In the genomic region with DNA sequence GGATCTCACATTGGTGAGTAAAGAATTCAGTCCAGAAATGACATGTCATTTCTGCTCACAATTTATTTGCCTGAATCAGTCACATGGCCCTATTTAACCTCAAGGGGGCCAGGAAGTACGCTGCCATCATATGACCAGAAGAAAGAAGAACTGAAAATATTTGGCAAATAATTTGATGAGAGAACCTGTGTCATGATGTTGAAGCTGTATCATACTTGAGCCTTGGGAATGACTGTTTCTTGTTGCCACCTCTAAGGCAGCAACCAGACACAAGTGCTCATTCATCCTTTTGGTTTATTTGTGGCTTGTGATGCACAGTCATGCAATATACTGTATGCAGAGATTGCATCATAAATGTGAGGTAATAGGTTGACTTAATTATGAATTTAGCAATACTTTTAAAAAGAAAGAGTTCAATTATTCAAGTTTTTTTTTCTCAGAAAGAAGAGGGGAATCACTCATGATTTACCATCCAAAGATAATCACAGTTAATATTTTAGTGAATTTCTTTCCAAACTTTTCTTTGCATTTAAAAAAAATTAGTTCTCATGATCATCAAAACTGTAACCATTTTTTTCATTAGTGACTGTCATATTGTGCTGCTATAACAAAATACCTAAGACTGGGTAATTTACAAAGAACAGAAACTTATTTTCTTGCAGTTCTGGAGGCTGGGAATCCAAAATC, we compare ENCODE assay signal across 1 cellular context.
TF ChIP-seq lines count a peak whose summit lies in the region.

No MANE protein-coding gene starts in this region.

TF ChIP-seq in HEK293, 187 proteins besides CTCF, POLR2A, EP300 and RAD21 (continued from another document):
- TF ChIP-seq ZNF518A (tag by site-specific recombination; conservative IDR thresholded peaks at IDR 0.05; ENCODE audit: low read depth) (0 out of 2 replicates have a peak, but pooled peaks have one; percentile 18), ZNF121 (tag by site-specific recombination; IDR thresholded peaks at IDR 0.05) (no peak), ZBTB21 (tag by site-specific recombination; IDR thresholded peaks at IDR 0.05) (peak; percentile 85), ZNF548 (tag by site-specific recombination; IDR thresholded peaks at IDR 0.05) (no peak), ZNF549 (tag by site-specific recombination; IDR thresholded peaks at IDR 0.05) (no peak), ZNF132 (tag by site-specific recombination; IDR thresholded peaks at IDR 0.05; ENCODE audit: borderline replicate concordance) (no peak), EGR2 (tag by site-specific recombination; IDR thresholded peaks at IDR 0.05; ENCODE audit: low read depth) (no peak), ZNF791 (tag by site-specific recombination; IDR thresholded peaks at IDR 0.05) (no peak), ZNF324 (tag by site-specific recombination; IDR thresholded peaks at IDR 0.05) (no peak), KLF7 (tag by site-specific recombination; IDR thresholded peaks at IDR 0.05; ENCODE audit: borderline replicate concordance) (no peak), ZNF561 (tag by site-specific recombination; IDR thresholded peaks at IDR 0.05; ENCODE audit: borderline replicate concordance) (no peak), ZNF133 (tag by site-specific recombination; IDR thresholded peaks at IDR 0.05) (no peak), BCL11A (tag by site-specific recombination; IDR thresholded peaks at IDR 0.05; ENCODE audit: low read depth) (no peak), YY2 (tag by site-specific recombination; IDR thresholded peaks at IDR 0.05) (no peak), SP7 (tag by site-specific recombination; IDR thresholded peaks at IDR 0.05) (no peak)
- TF ChIP-seq, protein P1, sequence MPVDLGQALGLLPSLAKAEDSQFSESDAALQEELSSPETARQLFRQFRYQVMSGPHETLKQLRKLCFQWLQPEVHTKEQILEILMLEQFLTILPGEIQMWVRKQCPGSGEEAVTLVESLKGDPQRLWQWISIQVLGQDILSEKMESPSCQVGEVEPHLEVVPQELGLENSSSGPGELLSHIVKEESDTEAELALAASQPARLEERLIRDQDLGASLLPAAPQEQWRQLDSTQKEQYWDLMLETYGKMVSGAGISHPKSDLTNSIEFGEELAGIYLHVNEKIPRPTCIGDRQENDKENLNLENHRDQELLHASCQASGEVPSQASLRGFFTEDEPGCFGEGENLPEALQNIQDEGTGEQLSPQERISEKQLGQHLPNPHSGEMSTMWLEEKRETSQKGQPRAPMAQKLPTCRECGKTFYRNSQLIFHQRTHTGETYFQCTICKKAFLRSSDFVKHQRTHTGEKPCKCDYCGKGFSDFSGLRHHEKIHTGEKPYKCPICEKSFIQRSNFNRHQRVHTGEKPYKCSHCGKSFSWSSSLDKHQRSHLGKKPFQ (tag by site-specific recombination; IDR thresholded peaks at IDR 0.05), result no peak
- TF ChIP-seq, protein P2, sequence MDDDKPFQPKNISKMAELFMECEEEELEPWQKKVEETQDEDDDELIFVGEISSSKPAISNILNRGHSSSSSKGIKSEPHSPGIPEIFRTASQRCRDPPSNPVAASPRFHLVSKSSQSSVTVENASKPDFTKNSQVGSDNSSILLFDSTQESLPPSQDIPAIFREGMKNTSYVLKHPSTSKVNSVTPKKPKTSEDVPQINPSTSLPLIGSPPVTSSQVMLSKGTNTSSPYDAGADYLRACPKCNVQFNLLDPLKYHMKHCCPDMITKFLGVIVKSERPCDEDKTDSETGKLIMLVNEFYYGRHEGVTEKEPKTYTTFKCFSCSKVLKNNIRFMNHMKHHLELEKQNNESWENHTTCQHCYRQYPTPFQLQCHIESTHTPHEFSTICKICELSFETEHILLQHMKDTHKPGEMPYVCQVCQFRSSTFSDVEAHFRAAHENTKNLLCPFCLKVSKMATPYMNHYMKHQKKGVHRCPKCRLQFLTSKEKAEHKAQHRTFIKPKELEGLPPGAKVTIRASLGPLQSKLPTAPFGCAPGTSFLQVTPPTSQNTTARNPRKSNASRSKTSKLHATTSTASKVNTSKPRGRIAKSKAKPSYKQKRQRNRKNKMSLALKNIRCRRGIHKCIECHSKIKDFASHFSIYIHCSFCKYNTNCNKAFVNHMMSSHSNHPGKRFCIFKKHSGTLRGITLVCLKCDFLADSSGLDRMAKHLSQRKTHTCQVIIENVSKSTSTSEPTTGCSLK (tag by site-specific recombination; IDR thresholded peaks at IDR 0.05), result no peak
- TF ChIP-seq, protein P3, sequence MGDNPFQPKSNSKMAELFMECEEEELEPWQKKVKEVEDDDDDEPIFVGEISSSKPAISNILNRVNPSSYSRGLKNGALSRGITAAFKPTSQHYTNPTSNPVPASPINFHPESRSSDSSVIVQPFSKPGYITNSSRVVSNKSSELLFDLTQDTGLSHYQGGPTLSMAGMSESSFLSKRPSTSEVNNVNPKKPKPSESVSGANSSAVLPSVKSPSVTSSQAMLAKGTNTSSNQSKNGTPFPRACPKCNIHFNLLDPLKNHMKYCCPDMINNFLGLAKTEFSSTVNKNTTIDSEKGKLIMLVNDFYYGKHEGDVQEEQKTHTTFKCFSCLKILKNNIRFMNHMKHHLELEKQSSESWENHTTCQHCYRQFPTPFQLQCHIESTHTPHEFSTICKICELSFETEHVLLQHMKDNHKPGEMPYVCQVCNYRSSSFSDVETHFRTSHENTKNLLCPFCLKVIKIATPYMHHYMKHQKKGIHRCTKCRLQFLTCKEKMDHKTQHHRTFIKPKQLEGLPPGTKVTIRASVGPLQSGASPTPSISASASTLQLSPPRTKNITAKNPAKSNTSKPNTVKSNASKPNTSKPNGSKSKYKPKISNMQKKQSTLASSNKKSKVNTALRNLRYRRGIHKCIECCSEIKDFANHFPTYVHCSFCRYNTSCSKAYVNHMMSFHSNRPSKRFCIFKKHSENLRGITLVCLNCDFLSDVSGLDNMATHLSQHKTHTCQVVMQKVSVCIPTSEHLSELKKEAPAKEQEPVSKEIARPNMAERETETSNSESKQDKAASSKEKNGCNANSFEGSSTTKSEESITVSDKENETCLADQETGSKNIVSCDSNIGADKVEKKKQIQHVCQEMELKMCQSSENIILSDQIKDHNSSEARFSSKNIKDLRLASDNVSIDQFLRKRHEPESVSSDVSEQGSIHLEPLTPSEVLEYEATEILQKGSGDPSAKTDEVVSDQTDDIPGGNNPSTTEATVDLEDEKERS (tag by site-specific recombination; IDR thresholded peaks at IDR 0.05), result no peak
